ENCODE assay signal across 26 cellular contexts in the genomic region with DNA sequence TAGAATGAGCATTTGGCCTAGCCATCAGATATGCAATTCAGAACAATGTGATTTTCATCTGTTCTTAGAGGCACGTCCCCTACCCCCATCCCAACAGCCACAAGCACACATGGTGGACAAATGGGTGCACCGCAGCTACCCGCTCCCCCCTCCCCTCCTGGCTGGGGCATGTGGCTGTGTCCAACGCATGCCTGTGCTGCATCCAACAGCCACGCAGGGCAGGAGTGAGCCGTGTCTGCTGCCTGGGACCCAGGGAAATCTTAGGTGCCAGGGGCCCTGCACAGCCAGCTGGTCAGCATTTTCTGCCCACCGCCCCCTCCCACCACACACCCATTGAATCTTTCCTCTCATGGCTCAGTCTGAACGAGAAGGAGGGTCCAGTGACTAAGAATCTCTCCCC.
"Had no signal": no experiment of that assay in that cellular context is flagged by ENCODE, and none has a peak within 500 bp of the region (broad histone marks: within the 10 kb centered on the region; RNA-seq: fewer than 3 reads in every experiment).

No MANE protein-coding gene starts in this region.

- H3K36me3 ChIP-seq: colonic mucosa, gastroesophageal sphincter, heart left ventricle, left lung, lower lobe of right lung, prostate gland, right atrium auricular region, suprapubic skin, transverse colon had no signal

- H3K4me3 ChIP-seq: colonic mucosa, gastroesophageal sphincter, heart left ventricle, hepatocyte, left lung, lower lobe of right lung, prostate gland, right atrium auricular region, smooth muscle cell, suprapubic skin, transverse colon had no signal

- H3K79me2 ChIP-seq: hepatocyte had no signal

- H3K27ac ChIP-seq: colonic mucosa, epithelial cell of prostate, foreskin keratinocyte, gastroesophageal sphincter, heart left ventricle, hepatocyte, left lung, lower lobe of right lung, prostate gland, right atrium auricular region, suprapubic skin, transverse colon had no signal

- H3K4me2 ChIP-seq: hepatocyte, smooth muscle cell had no signal

- H3K9me3 ChIP-seq: colonic mucosa, gastroesophageal sphincter, prostate gland, suprapubic skin had no signal

- DNase-seq: colonic mucosa; effector CD8-positive, alpha-beta T cell; endodermal cell; foreskin keratinocyte; heart left ventricle; left cardiac atrium; left lung; lower lobe of right lung; naive B cell; stimulated activated CD4-positive, alpha-beta T cell treated with anti-CD3 and anti-CD28 coated beads, Interleukin-12 subunit alpha, Interleukin-12 subunit beta, amount 100 ng/mL, for 4 hours; stimulated activated CD4-positive, alpha-beta T cell treated with anti-CD3 and anti-CD28 coated beads, Interleukin-1b, Interleukin-23, amount 100 ng/mL, for 48 hours; stimulated activated CD4-positive, alpha-beta T cell treated with anti-CD3 and anti-CD28 coated beads, Interleukin-4, amount 100 ng/mL, for 1 hour; stimulated activated CD8-positive, alpha-beta memory T cell treated with anti-CD3 and anti-CD28 coated beads, Interleukin-4, amount 100 ng/mL, for 48 hours; stimulated activated naive CD4-positive, alpha-beta T cell; stimulated activated naive CD8-positive, alpha-beta T cell treated with anti-CD3 and anti-CD28 coated beads, Interleukin-15, amount 100 ng/mL, for 72 hours; transverse colon had no signal

- H3K27me3 ChIP-seq: colonic mucosa, foreskin keratinocyte, gastroesophageal sphincter, heart left ventricle, hepatocyte, left lung, right atrium auricular region, suprapubic skin, transverse colon had no signal

- H2AFZ ChIP-seq: hepatocyte had no signal

- H3K4me1 ChIP-seq: colonic mucosa, foreskin keratinocyte, gastroesophageal sphincter, heart left ventricle, left lung, lower lobe of right lung, prostate gland, right atrium auricular region, suprapubic skin, transverse colon had no signal

- ATAC-seq: esophagus mucosa; foreskin keratinocyte; gastroesophageal sphincter; heart left ventricle; left cardiac atrium; left lung; lower lobe of right lung; natural killer cell treated with Interleukin-12 subunit alpha and Interleukin-12 subunit beta and Interleukin-15 and Interleukin-18, amount 100 ng/mL, for 72 hours; sciatic nerve; stimulated activated naive CD8-positive, alpha-beta T cell treated with anti-CD3 and anti-CD28 coated beads, Interleukin-15, amount 100 ng/mL, for 72 hours had no signal
